26 cellular contexts compared by ENCODE assay signal in genomic region chr13:91220872-91221271, GRCh38.
"Had no signal": no experiment of that assay in that cellular context is flagged by ENCODE, and none has a peak within 500 bp of the region (broad histone marks: within the 10 kb centered on the region; RNA-seq: fewer than 3 reads in every experiment).

No MANE protein-coding gene starts in this region.

- H3K27me3 ChIP-seq: pancreas, stomach, uterus had no signal

- H3K9me3 ChIP-seq: left ventricle myocardium inferior, mucosa of descending colon, pancreas, prostate gland, stomach, thoracic aorta, uterus had no signal

- DNase-seq: hippocampal formation; islet precursor cell; left ventricle myocardium inferior; midbrain; mucosa of descending colon; naive thymus-derived CD4-positive, alpha-beta T cell; nucleus accumbens; pancreas; posterior cingulate gyrus; retina; right cardiac atrium; stimulated activated CD4-positive, alpha-beta T cell treated with anti-CD3 and anti-CD28 coated beads, Interleukin-12 subunit alpha, Interleukin-12 subunit beta, amount 100 ng/mL, for 4 hours; stimulated activated CD4-positive, alpha-beta T cell treated with anti-CD3 and anti-CD28 coated beads, Interleukin-15, amount 100 ng/mL, for 24 hours; stimulated activated CD4-positive, alpha-beta T cell treated with anti-CD3 and anti-CD28 coated beads, Interleukin-2, amount 100 ng/mL, for 24 hours; stimulated activated CD4-positive, alpha-beta T cell treated with anti-CD3 and anti-CD28 coated beads, Interleukin-4, amount 100 ng/mL, for 1 hour; stimulated activated naive B cell treated with anti-CD40 and anti-IgM and Interleukin-4, amounts not matched to agents 10 μg/mL and 1 μg/mL and 100 μg/mL, for 72 hours; stimulated activated naive CD8-positive, alpha-beta T cell treated with anti-CD3 and anti-CD28 coated beads, Interleukin-15, Interleukin-2, amounts not matched to agents 100 U/mL and 50 U/mL, for 24 hours; stomach; tibial artery; uterus had no signal

- H3K4me3 ChIP-seq: left ventricle myocardium inferior, lung, mucosa of descending colon, pancreas, prostate gland, skin epidermis, stomach, thoracic aorta, tibial artery, uterus had no signal

- H3K27ac ChIP-seq: left ventricle myocardium inferior, pancreas, prostate gland, skin epidermis, stomach, thoracic aorta, tibial artery, uterus had no signal

- FAIRE-seq: pancreas had no signal

- H3K36me3 ChIP-seq: left ventricle myocardium inferior, pancreas, prostate gland, stomach, thoracic aorta, tibial artery, uterus had no signal

- H3K4me1 ChIP-seq: left ventricle myocardium inferior, pancreas, prostate gland, stomach, tibial artery, uterus had no signal

- ATAC-seq: mucosa of descending colon; naive thymus-derived CD4-positive, alpha-beta T cell; natural killer cell treated with Interleukin-12 subunit alpha and Interleukin-12 subunit beta and Interleukin-15 and Interleukin-18, amount 100 ng/mL, for 72 hours; pancreas; right cardiac atrium; sciatic nerve; stimulated activated naive B cell treated with anti-CD40 and anti-IgM and Interleukin-4, amounts not matched to agents 10 μg/mL and 1 μg/mL and 100 μg/mL, for 72 hours; stimulated activated naive CD8-positive, alpha-beta T cell treated with anti-CD3 and anti-CD28 coated beads, Interleukin-15, Interleukin-2, amounts not matched to agents 100 U/mL and 50 U/mL, for 24 hours had no signal
